In the genomic region with DNA sequence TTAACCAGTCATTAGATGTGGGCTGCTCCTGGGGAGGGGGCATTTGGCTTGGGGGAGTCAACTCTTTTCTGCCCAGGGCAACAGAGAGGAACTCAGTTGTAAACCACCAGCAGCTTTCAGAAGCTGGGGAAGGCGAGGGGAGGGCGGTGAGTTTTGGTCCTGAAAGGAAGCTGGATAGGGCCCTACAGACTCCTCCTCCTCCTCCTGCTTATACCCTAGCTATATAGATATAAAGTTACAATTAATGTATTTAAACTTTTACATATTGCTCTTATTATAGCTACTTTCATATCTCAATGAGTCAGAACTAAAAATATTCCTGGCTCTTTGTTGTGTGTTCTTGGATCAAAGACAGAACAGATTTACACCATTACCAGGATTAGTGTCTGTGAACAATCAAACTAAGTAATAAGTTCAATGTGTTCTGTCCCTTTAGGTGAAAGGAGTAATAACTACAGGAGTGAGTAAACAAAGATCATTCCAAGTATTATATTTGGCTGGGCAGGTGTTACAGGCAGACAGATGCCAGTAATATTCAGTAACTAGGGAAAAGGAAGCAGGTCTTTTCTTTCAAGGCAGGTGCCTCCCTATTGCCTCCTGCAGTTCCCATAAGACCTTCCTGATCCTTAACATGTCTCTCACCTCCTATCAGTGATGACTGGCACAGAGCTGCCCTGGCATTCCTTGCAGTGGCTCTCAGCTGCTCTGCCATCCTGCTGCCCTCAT, we compare ENCODE assay signal across 21 cellular contexts. TPM values are rescaled to one million over a fixed set of nuclear protein-coding genes. Genes with fewer than 3 reads are reported as not detected.
DNase-seq lines count a peak whose midpoint lies in the region; ATAC-seq lines count a peak whose summit lies in the region.
"Had no signal": no experiment of that assay in that cellular context is flagged by ENCODE, and none has a peak within 500 bp of the region (broad histone marks: within the 10 kb centered on the region; RNA-seq: fewer than 3 reads in every experiment).

No MANE protein-coding gene starts in this region.

- no peaks in the 10 kb centered on the region for H3K9me3 ChIP-seq in skeletal muscle tissue (ENCODE audit: control insufficient read depth in 3 of 3, low read length in 3 of 3)
- H3K9me3 ChIP-seq: BLaER1, esophagus muscularis mucosa, upper lobe of right lung had no signal

- peak overlapping the region; percentile 57 for H3K27ac ChIP-seq in skeletal muscle tissue (ENCODE audit: low read depth, low read length)
- H3K27ac ChIP-seq: BLaER1, esophagus muscularis mucosa, parathyroid adenoma, upper lobe of right lung had no signal

- H3K36me3 ChIP-seq in skeletal muscle tissue (ENCODE audit: control insufficient read depth in 3 of 3, insufficient read depth in 3 of 3, low read length in 3 of 3) = no peaks in the 10 kb centered on the region
- H3K36me3 ChIP-seq: BLaER1, esophagus muscularis mucosa, upper lobe of right lung had no signal

- H3K4me3 ChIP-seq in skeletal muscle tissue (ENCODE audit: low read length in 3 of 3) = no peak overlapping the region
- H3K4me3 ChIP-seq: BLaER1, esophagus muscularis mucosa, upper lobe of right lung had no signal

- H3K4me1 ChIP-seq in skeletal muscle tissue (ENCODE audit: control insufficient read depth in 3 of 3, insufficient read depth in 3 of 3, low read length in 3 of 3) = peaks cover 3 to 11% (median 10%) of the 10 kb centered on the region in 3 donors
- H3K4me1 ChIP-seq: BLaER1, esophagus muscularis mucosa, parathyroid adenoma, upper lobe of right lung had no signal

- peak; percentile 23 for DNase-seq in NCI-H748 (lab: John Stamatoyannopoulos, UW; ENCODE audit: unreplicated experiment)
- DNase-seq in NCI-H748 treated with DMSO at 0.1 percent for 48 hours (lab: John Stamatoyannopoulos, UW) = no peak
- DNase-seq in SW480 (ENCODE audit: low spot score) = peak; percentile 9
- no peak for DNase-seq in Right ventricle myocardium superior
- no peak for DNase-seq in 8988T
- no peak for DNase-seq in NCI-H2227 (lab: John Stamatoyannopoulos, UW; ENCODE audit: unreplicated experiment)
- no peak for DNase-seq in SK-N-DZ (ENCODE audit: low spot score)
- DNase-seq: activated CD4-positive, alpha-beta T cell treated with anti-CD3 and anti-CD28 coated beads for 4 hours; activated naive CD4-positive, alpha-beta T cell treated with anti-CD3 and anti-CD28 coated beads for 36 hours; activated T-cell treated with anti-CD3 and anti-CD28 coated beads, Interleukin-2, amount 50 U/mL, for 48 hours; amygdala; KBM-7; midbrain; NCI-H2029; NCI-H510A; substantia nigra; upper lobe of right lung had no signal

- H3K27me3 ChIP-seq in skeletal muscle tissue (ENCODE audit: control insufficient read depth in 3 of 3, insufficient read depth in 3 of 3, low read length in 3 of 3) = peaks cover 0 to 4% (median 0%) of the 10 kb centered on the region in 3 donors
- H3K27me3 ChIP-seq: BLaER1, esophagus muscularis mucosa, upper lobe of right lung had no signal

- no peak overlapping the region for H3K9ac ChIP-seq in skeletal muscle tissue (ENCODE audit: low read depth in 1 of 3, low read length in 3 of 3)
- H3K9ac ChIP-seq: BLaER1, parathyroid adenoma had no signal

- ATAC-seq in Right ventricle myocardium superior (ENCODE audit: poor library complexity) = peak; percentile 86
- ATAC-seq: upper lobe of right lung had no signal

- intact Hi-C loops in Right ventricle myocardium superior (cut with DNase I) = no loop called here

RNA-seq across cellular contexts. Expression of a gene that starts 20.5 kb away (rescaled TPM):
- total RNA-seq in Right ventricle myocardium superior (35.0 TPM), skeletal muscle tissue (36.0 TPM)
- 16.1 and 24.3 TPM in 2 replicates for polyA plus RNA-seq in SK-N-DZ (2014; cell fraction: cytosol; rRNA removed)
- polyA plus RNA-seq in SK-N-DZ (2014; cell fraction: nucleus; rRNA removed) = 79.3 and 102 TPM in 2 replicates

Comparison
In these comparisons a context has a peak if more than half of its experiments do, and no peak if none do; other contexts are left out.
1. DNase-seq: peak in NCI-H748 (single experiment) and SW480 (single experiment); none in NCI-H748 treated with DMSO at 0.1 percent for 48 hours (single experiment), Right ventricle myocardium superior (single experiment), 8988T (single experiment), NCI-H2227 (single experiment) and SK-N-DZ (single experiment).